In genomic region chr5:104538835-104539234, GRCh38 we compare ENCODE assay signal across 16 cellular contexts.
DNase-seq lines count a peak whose midpoint lies in the region; ATAC-seq and TF ChIP-seq lines count a peak whose summit lies in the region.
"Had no signal": no experiment of that assay in that cellular context is flagged by ENCODE, and none has a peak within 500 bp of the region (broad histone marks: within the 10 kb centered on the region; RNA-seq: fewer than 3 reads in every experiment).

No MANE protein-coding gene starts in this region.

- TF ChIP-seq EP300 in sigmoid colon (IDR thresholded peaks at IDR 0.05), result no peak

- H3K4me1 ChIP-seq in HCT116 (ENCODE audit: control insufficient read depth in 1 of 2, insufficient read depth in 2 of 2, low read length in 2 of 2) (peaks cover 22 to 27% of the 10 kb centered on the region in 2 experiments), testis (peaks cover 4% of the 10 kb centered on the region), sigmoid colon (peaks cover 0 to 57% (median 21%) of the 10 kb centered on the region in 4 donors)

- H3K9me2 ChIP-seq in HCT116 (ENCODE audit: insufficient read depth), result no peaks in the 10 kb centered on the region

- RAD21 ChIA-PET in HCT116 (lab: Charles Lee; ENCODE audit: low non-redundant PET in 1 of 2, low total read pairs in 2 of 2, uncharacterized antibody in 2 of 2, unreplicated experiment in 2 of 2), result no interaction called here

- BruUV-seq in HCT116 (replicated peaks; lab: Mats Ljungman, UMichigan), result no TSS peak

- H3K27ac ChIP-seq in HCT116 (ENCODE audit: low read depth, low read length) (no peak overlapping the region), testis (no peak overlapping the region), sigmoid colon (no peak overlapping the region)
- H3K27ac ChIP-seq: BLaER1 treated with 17β-estradiol and CSF1 and Interleukin-3, amounts not matched to agents 10 nM and 100 nM; C4-2B had no signal

- CTCF ChIA-PET in HCT116 (lab: Charles Lee), result no interaction called here

- no peaks in the 10 kb centered on the region for H3K9me3 Mint-ChIP-seq in nephron progenitor cell
- H3K9me3 Mint-ChIP-seq in activated CD4-positive, alpha-beta T cell treated with anti-CD3 and anti-CD28 coated beads, Interleukin-2, amount 10 ng/mL, durations not matched to agents 24 days and 14 days, result peaks cover 3% of the 10 kb centered on the region

- intact Hi-C loops in HCT116 (cut with micrococcal nuclease), result no loop called here
- intact Hi-C loops in testis (cut with DNase I; ENCODE audit: low total_unique reads), result no loop called here
- intact Hi-C loops in sigmoid colon (cut with DNase I), result no loop called here
- intact Hi-C loops in activated CD4-positive, alpha-beta T cell treated with anti-CD3 and anti-CD28 coated beads, Interleukin-2, amount 10 ng/mL, durations not matched to agents 24 days and 14 days (cut with micrococcal nuclease), result no loop called here

- H3K27me3 ChIP-seq in HCT116 (ENCODE audit: insufficient read depth, low read length) (no peaks in the 10 kb centered on the region), testis (no peaks in the 10 kb centered on the region), sigmoid colon (no peaks in the 10 kb centered on the region), MG63 (no peaks in the 10 kb centered on the region)
- H3K27me3 ChIP-seq: BLaER1 treated with 17β-estradiol and CSF1 and Interleukin-3, amounts not matched to agents 10 nM and 100 nM had no signal

- TF ChIP-seq POLR2A in HCT116 (IDR thresholded peaks at IDR 0.05; ENCODE audit: borderline replicate concordance, extremely low read depth, insufficient read depth, insufficient read length), result no peak
- TF ChIP-seq POLR2A in testis (IDR thresholded peaks at IDR 0.05), result no peak
- TF ChIP-seq POLR2A in sigmoid colon (IDR thresholded peaks at IDR 0.05), result no peak

- H3K4me1 Mint-ChIP-seq in nephron progenitor cell, result no peaks in the 10 kb centered on the region
- H3K4me1 Mint-ChIP-seq in activated CD4-positive, alpha-beta T cell treated with anti-CD3 and anti-CD28 coated beads, Interleukin-2, amount 10 ng/mL, durations not matched to agents 24 days and 14 days, result no peaks in the 10 kb centered on the region

- H3K4me2 ChIP-seq in HCT116 (ENCODE audit: low read length), result no peak overlapping the region

- H3K27ac Mint-ChIP-seq in nephron progenitor cell, result peak overlapping the region; percentile 21
- no peak overlapping the region for H3K27ac Mint-ChIP-seq in activated CD4-positive, alpha-beta T cell treated with anti-CD3 and anti-CD28 coated beads, Interleukin-2, amount 10 ng/mL, durations not matched to agents 24 days and 14 days
- H3K27ac Mint-ChIP-seq: CD4-positive, alpha-beta T cell; CD8-positive, alpha-beta T cell had no signal

- H4K20me1 ChIP-seq in HCT116 (ENCODE audit: insufficient read depth), result no peaks in the 10 kb centered on the region
- H4K20me1 ChIP-seq: BLaER1 treated with 17β-estradiol and CSF1 and Interleukin-3, amounts not matched to agents 10 nM and 100 nM had no signal

- peak overlapping the region; percentile 35 for H2AFZ ChIP-seq in HCT116 (ENCODE audit: low read depth, low read length, poor library complexity, severe bottlenecking)

- POLR2A ChIA-PET in HCT116 (lab: Charles Lee), result no interaction called here

- H3K36me3 Mint-ChIP-seq in nephron progenitor cell (ENCODE audit: low read depth), result no peaks in the 10 kb centered on the region
- H3K36me3 Mint-ChIP-seq in activated CD4-positive, alpha-beta T cell treated with anti-CD3 and anti-CD28 coated beads, Interleukin-2, amount 10 ng/mL, durations not matched to agents 24 days and 14 days (ENCODE audit: low read depth), result no peaks in the 10 kb centered on the region
- H3K36me3 Mint-ChIP-seq: CD8-positive, alpha-beta T cell had no signal

- H3K79me2 ChIP-seq in HCT116 (ENCODE audit: insufficient read depth, low read length), result no peaks in the 10 kb centered on the region

- H3K9me3 ChIP-seq in HCT116 (ENCODE audit: control insufficient read depth in 1 of 2, insufficient read depth in 1 of 2, low read depth in 1 of 2, low read length in 2 of 2) (no peaks in the 10 kb centered on the region), testis (no peaks in the 10 kb centered on the region), sigmoid colon (no peaks in the 10 kb centered on the region), MG63 (no peaks in the 10 kb centered on the region; the same call in 1 of the 2 replicates)
- H3K9me3 ChIP-seq: BLaER1 treated with 17β-estradiol and CSF1 and Interleukin-3, amounts not matched to agents 10 nM and 100 nM; Caco-2 had no signal

- no peak overlapping the region for H3K9ac ChIP-seq in HCT116 (ENCODE audit: low read length)
- H3K9ac ChIP-seq: BLaER1 treated with 17β-estradiol and CSF1 and Interleukin-3, amounts not matched to agents 10 nM and 100 nM had no signal

- H3K4me3 ChIP-seq in HCT116 (replicated peaks in 1 of 2; ENCODE audit: low read depth in 1 of 2, low read length in 2 of 2) (no peak overlapping the region), testis (no peak overlapping the region), sigmoid colon (no peak overlapping the region), MG63 (no peak overlapping the region)
- H3K4me3 ChIP-seq: BLaER1 treated with 17β-estradiol and CSF1 and Interleukin-3, amounts not matched to agents 10 nM and 100 nM; GM12878 had no signal

- no peak overlapping the region for H3K4me3 Mint-ChIP-seq in nephron progenitor cell
- no peak overlapping the region for H3K4me3 Mint-ChIP-seq in activated CD4-positive, alpha-beta T cell treated with anti-CD3 and anti-CD28 coated beads, Interleukin-2, amount 10 ng/mL, durations not matched to agents 24 days and 14 days
- H3K4me3 Mint-ChIP-seq: CD4-positive, alpha-beta T cell; CD8-positive, alpha-beta T cell had no signal

- DNase-seq in HCT116 (ENCODE audit: low read depth, low spot score) (no peak), nephron progenitor cell (no peak), testis (peak; percentile 50), sigmoid colon (no peak), MG63 (no peak)
- DNase-seq in activated CD4-positive, alpha-beta T cell treated with anti-CD3 and anti-CD28 coated beads, Interleukin-2, amount 10 ng/mL, durations not matched to agents 24 days and 14 days, result no peak
- DNase-seq: 8988T; ACHN; Caco-2; Calu3; CD4-positive, alpha-beta T cell; CD8-positive, alpha-beta T cell; DMS79 treated with DMSO at 0.1 percent for 48 hours had no signal

- no peak for TF ChIP-seq RAD21 in HCT116 (IDR thresholded peaks at IDR 0.05; ENCODE audit: low read depth)

- no peaks in the 10 kb centered on the region for H3K27me3 Mint-ChIP-seq in nephron progenitor cell (ENCODE audit: low read depth, poor library complexity)
- no peaks in the 10 kb centered on the region for H3K27me3 Mint-ChIP-seq in activated CD4-positive, alpha-beta T cell treated with anti-CD3 and anti-CD28 coated beads, Interleukin-2, amount 10 ng/mL, durations not matched to agents 24 days and 14 days
- H3K27me3 Mint-ChIP-seq: CD4-positive, alpha-beta T cell had no signal

- TF ChIP-seq CTCF in HCT116 (IDR thresholded peaks at IDR 0.05 in 2 of 3, conservative IDR thresholded peaks at IDR 0.05 in 1 of 3; ENCODE audit: borderline replicate concordance in 1 of 3, insufficient read depth in 1 of 3, low read depth in 2 of 3, low read length in 2 of 3) (no peak), nephron progenitor cell (IDR thresholded peaks at IDR 0.05) (no peak), testis (IDR thresholded peaks at IDR 0.05) (no peak), sigmoid colon (IDR thresholded peaks at IDR 0.05) (no peak)

- 67 to 78% methylated on average over 6 of the region's 6 CpGs for WGBS in testis, 2 donors
- 86 to 88% methylated on average over 6 of the region's 6 CpGs for WGBS in sigmoid colon, 2 donors

- no peaks in the 10 kb centered on the region for H3K36me3 ChIP-seq in HCT116 (ENCODE audit: control insufficient read depth in 1 of 2, insufficient read depth in 2 of 2, low read length in 2 of 2)
- no peaks in the 10 kb centered on the region for H3K36me3 ChIP-seq in testis (ENCODE audit: low read depth, missing control alignments)
- H3K36me3 ChIP-seq in sigmoid colon, result no peaks in the 10 kb centered on the region
- H3K36me3 ChIP-seq in MG63, result no peaks in the 10 kb centered on the region
- H3K36me3 ChIP-seq: BLaER1 treated with 17β-estradiol and CSF1 and Interleukin-3, amounts not matched to agents 10 nM and 100 nM had no signal

- no peak for ATAC-seq in HCT116
- ATAC-seq: CD8-positive, alpha-beta T cell; GM12878 had no signal

TF ChIP-seq in HCT116, 20 proteins besides CTCF, POLR2A, EP300 and RAD21:
- TF ChIP-seq MAX (IDR thresholded peaks at IDR 0.05), result no peak
- TF ChIP-seq EZH2phosphoT487 (IDR thresholded peaks at IDR 0.05; ENCODE audit: borderline replicate concordance), result no peak
- TF ChIP-seq EGR1 (IDR thresholded peaks at IDR 0.05; ENCODE audit: low read depth), result no peak
